ENCODE assay signal across 1 cellular context in the genomic region with DNA sequence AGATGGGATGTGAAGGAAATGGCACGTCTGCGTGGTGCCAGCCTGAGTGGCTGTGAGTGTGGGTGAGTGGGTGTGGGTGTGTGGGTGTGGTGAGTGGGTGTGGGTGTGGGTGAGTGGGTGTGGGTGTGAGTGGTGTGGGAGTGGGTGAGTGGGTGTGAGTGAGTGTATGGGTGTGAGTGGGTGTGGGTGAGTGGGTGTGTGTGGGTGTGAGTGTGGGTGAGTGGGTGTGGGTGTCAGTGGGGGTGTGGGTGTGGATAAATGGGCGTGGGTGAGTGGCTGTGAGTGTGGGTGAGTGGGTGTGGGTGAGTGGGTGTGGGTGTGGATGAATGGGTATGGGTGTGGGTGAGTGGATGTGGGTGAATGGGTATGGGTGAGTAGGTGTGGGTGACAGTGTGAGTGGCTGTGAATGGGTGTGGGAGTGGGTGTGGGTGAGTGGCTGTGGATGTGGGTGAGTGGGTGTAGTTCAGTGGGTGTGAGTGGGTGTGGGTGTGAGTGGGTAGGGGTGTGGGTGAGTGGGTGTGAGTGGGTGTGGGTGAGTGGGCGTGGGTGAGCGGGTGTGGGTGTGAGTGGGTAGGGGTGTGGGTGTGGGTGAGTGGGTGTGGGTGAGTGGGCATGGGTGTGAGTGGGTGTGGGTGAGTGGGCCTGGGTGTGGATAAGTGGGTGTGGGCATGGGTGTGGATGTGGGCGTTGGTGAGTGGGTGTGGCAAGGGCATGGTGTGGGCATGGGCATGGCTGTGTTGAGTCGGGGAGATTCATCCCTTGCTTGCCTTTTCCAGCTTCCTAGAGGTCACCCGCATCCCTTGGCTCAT.
TF ChIP-seq lines count a peak whose summit lies in the region.

No MANE protein-coding gene starts in this region.

TF ChIP-seq in H1, 55 proteins besides CTCF, POLR2A, EP300 and RAD21:
- peak; percentile 42; the same call in 1 of the 2 replicates for TF ChIP-seq SUZ12 (IDR thresholded peaks at IDR 0.05; ENCODE audit: low read length)
- no peak for TF ChIP-seq EGR1 (IDR thresholded peaks at IDR 0.05; ENCODE audit: borderline replicate concordance, low read depth, low read length)
- TF ChIP-seq, protein P1, sequence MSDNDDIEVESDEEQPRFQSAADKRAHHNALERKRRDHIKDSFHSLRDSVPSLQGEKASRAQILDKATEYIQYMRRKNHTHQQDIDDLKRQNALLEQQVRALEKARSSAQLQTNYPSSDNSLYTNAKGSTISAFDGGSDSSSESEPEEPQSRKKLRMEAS (IDR thresholded peaks at IDR 0.05): no peak
- no peak for TF ChIP-seq TBP (IDR thresholded peaks at IDR 0.05; ENCODE audit: low read depth, low read length)
- peak; percentile 48 for TF ChIP-seq BACH1 (IDR thresholded peaks at IDR 0.05; ENCODE audit: low read length)
- no peak for TF ChIP-seq TCF12 (IDR thresholded peaks at IDR 0.05; ENCODE audit: low read depth, low read length)
- no peak for TF ChIP-seq JUND (IDR thresholded peaks at IDR 0.05; ENCODE audit: low read length)
- no peak for TF ChIP-seq SP2 (IDR thresholded peaks at IDR 0.05; ENCODE audit: low read length)
- TF ChIP-seq EZH2 (IDR thresholded peaks at IDR 0.05; ENCODE audit: low read depth, low read length, severe bottlenecking): no peak
- no peak for TF ChIP-seq FOSL1 (IDR thresholded peaks at IDR 0.05; ENCODE audit: insufficient read depth, low read depth, low read length)
- no peak for TF ChIP-seq YY1 (IDR thresholded peaks at IDR 0.05; ENCODE audit: low read depth, low read length)
- no peak for TF ChIP-seq CHD1 (IDR thresholded peaks at IDR 0.05; ENCODE audit: low read depth, low read length)
- TF ChIP-seq BCL11A (IDR thresholded peaks at IDR 0.05; ENCODE audit: low read depth in 2 of 2, low read length in 2 of 2): no peak
- TF ChIP-seq TEAD4 (IDR thresholded peaks at IDR 0.05; ENCODE audit: low read depth, low read length): no peak
- peak in 1 of 2 experiments; percentile 50; a peak in 2 of 4 replicates for TF ChIP-seq HDAC2 (IDR thresholded peaks at IDR 0.05; ENCODE audit: borderline replicate concordance in 1 of 2, low read depth in 2 of 2, low read length in 2 of 2)
- TF ChIP-seq TAF7 (optimal IDR thresholded peaks at IDR 0.05; ENCODE audit: borderline replicate concordance, low read depth, low read length): no peak
- TF ChIP-seq CHD2 (IDR thresholded peaks at IDR 0.05; ENCODE audit: low read length): no peak
- no peak for TF ChIP-seq BRCA1 (IDR thresholded peaks at IDR 0.05; ENCODE audit: low read depth, low read length)
- no peak for TF ChIP-seq GTF2F1 (IDR thresholded peaks at IDR 0.05; ENCODE audit: borderline replicate concordance, low read depth, low read length)
TF ChIP-seq in H1: peak in this region for 3.
